1 cellular context compared by ENCODE assay signal in genomic region chr16:70065746-70066658, GRCh38.
TF ChIP-seq lines count a peak whose summit lies in the region.
"Not testable (repeated sequence)": the region's sequence is repeated elsewhere in the genome, so short reads cannot be mapped to it uniquely, and the experiment has no call there.

No MANE protein-coding gene starts in this region.

TF ChIP-seq in HepG2, 621 proteins besides CTCF, POLR2A, EP300 and RAD21 (continued from another document and continues in another):
- TF ChIP-seq GATA4 (IDR thresholded peaks at IDR 0.05; ENCODE audit: borderline replicate concordance, low read depth) = 0 out of 2 replicates have a peak, but pooled peaks have one; percentile 23
- TF ChIP-seq HNRNPLL (IDR thresholded peaks at IDR 0.05; ENCODE audit: low read depth, low read length, poor library complexity, severe bottlenecking) = peak; percentile 92
- TF ChIP-seq, protein P1, sequence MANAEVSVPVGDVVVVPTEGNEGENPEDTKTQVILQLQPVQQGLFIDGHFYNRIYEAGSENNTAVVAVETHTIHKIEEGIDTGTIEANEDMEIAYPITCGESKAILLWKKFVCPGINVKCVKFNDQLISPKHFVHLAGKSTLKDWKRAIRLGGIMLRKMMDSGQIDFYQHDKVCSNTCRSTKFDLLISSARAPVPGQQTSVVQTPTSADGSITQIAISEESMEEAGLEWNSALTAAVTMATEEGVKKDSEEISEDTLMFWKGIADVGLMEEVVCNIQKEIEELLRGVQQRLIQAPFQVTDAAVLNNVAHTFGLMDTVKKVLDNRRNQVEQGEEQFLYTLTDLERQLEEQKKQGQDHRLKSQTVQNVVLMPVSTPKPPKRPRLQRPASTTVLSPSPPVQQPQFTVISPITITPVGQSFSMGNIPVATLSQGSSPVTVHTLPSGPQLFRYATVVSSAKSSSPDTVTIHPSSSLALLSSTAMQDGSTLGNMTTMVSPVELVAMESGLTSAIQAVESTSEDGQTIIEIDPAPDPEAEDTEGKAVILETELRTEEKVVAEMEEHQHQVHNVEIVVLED (CRISPR knock-in tag; IDR thresholded peaks at IDR 0.05; ENCODE audit: borderline replicate concordance) = peak; percentile 84
- 0 out of 2 replicates have a peak, but pooled peaks have one; percentile 46 for TF ChIP-seq MED13 (CRISPR knock-in tag; IDR thresholded peaks at IDR 0.05)
- peak; percentile 62; the same call in 1 of the 2 replicates for TF ChIP-seq DMAP1 (CRISPR knock-in tag; IDR thresholded peaks at IDR 0.05)
- TF ChIP-seq SPEN (CRISPR knock-in tag; IDR thresholded peaks at IDR 0.05; ENCODE audit: low read depth) = peak; percentile 34; the same call in 1 of the 2 replicates
- peak; percentile 45; the same call in 1 of the 2 replicates for TF ChIP-seq KLF6 (CRISPR knock-in tag; IDR thresholded peaks at IDR 0.05)
- TF ChIP-seq MEIS2 (CRISPR knock-in tag; IDR thresholded peaks at IDR 0.05) = peak; percentile 45; the same call in 1 of the 2 replicates
- TF ChIP-seq ZNF547 (CRISPR knock-in tag; IDR thresholded peaks at IDR 0.05) = peak; percentile 47; the same call in 1 of the 2 replicates
- peak; percentile 62; the same call in 1 of the 2 replicates for TF ChIP-seq ZNF563 (CRISPR knock-in tag; IDR thresholded peaks at IDR 0.05)
- 0 out of 2 replicates have a peak, but pooled peaks have one; percentile 22 for TF ChIP-seq REPIN1 (CRISPR knock-in tag; IDR thresholded peaks at IDR 0.05; ENCODE audit: borderline replicate concordance, low read depth)
- TF ChIP-seq HOXA3 (CRISPR knock-in tag; IDR thresholded peaks at IDR 0.05) = 0 out of 2 replicates have a peak, but pooled peaks have one; percentile 18
- peak; percentile 64; the same call in 1 of the 2 replicates for TF ChIP-seq TBX2 (CRISPR knock-in tag; IDR thresholded peaks at IDR 0.05; ENCODE audit: borderline replicate concordance)
- TF ChIP-seq YY1 (IDR thresholded peaks at IDR 0.05; ENCODE audit: insufficient read depth, insufficient replicate concordance, low read depth, low read length) = peak; percentile 30
- TF ChIP-seq, protein P2, sequence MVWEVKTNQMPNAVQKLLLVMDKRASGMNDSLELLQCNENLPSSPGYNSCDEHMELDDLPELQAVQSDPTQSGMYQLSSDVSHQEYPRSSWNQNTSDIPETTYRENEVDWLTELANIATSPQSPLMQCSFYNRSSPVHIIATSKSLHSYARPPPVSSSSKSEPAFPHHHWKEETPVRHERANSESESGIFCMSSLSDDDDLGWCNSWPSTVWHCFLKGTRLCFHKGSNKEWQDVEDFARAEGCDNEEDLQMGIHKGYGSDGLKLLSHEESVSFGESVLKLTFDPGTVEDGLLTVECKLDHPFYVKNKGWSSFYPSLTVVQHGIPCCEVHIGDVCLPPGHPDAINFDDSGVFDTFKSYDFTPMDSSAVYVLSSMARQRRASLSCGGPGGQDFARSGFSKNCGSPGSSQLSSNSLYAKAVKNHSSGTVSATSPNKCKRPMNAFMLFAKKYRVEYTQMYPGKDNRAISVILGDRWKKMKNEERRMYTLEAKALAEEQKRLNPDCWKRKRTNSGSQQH (CRISPR knock-in tag; IDR thresholded peaks at IDR 0.05; ENCODE audit: low read depth) = peak; percentile 79
- 0 out of 2 replicates have a peak, but pooled peaks have one; percentile 14 for TF ChIP-seq IRF2 (CRISPR knock-in tag; IDR thresholded peaks at IDR 0.05)
- TF ChIP-seq GMEB2 (CRISPR knock-in tag; IDR thresholded peaks at IDR 0.05; ENCODE audit: low read depth) = 0 out of 2 replicates have a peak, but pooled peaks have one; percentile 54
- TF ChIP-seq MTA1 (CRISPR knock-in tag; IDR thresholded peaks at IDR 0.05; ENCODE audit: borderline replicate concordance) = peak; percentile 44; the same call in 1 of the 2 replicates
- peak; percentile 54 for TF ChIP-seq TAF1 (CRISPR knock-in tag; IDR thresholded peaks at IDR 0.05)
- TF ChIP-seq, protein P3, sequence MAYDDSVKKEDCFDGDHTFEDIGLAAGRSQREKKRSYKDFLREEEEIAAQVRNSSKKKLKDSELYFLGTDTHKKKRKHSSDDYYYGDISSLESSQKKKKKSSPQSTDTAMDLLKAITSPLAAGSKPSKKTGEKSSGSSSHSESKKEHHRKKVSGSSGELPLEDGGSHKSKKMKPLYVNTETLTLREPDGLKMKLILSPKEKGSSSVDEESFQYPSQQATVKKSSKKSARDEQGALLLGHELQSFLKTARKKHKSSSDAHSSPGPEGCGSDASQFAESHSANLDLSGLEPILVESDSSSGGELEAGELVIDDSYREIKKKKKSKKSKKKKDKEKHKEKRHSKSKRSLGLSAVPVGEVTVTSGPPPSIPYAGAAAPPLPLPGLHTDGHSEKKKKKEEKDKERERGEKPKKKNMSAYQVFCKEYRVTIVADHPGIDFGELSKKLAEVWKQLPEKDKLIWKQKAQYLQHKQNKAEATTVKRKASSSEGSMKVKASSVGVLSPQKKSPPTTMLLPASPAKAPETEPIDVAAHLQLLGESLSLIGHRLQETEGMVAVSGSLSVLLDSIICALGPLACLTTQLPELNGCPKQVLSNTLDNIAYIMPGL (CRISPR knock-in tag; IDR thresholded peaks at IDR 0.05; ENCODE audit: borderline replicate concordance in 1 of 2, low read depth in 1 of 2) = peak; percentile 65 to 85; a peak in 3 of 4 replicates
- TF ChIP-seq NR0B2 (CRISPR knock-in tag; IDR thresholded peaks at IDR 0.05) = 0 out of 2 replicates have a peak, but pooled peaks have one; percentile 19
- peak; percentile 79 for TF ChIP-seq SRY (CRISPR knock-in tag; IDR thresholded peaks at IDR 0.05)
- TF ChIP-seq, protein P4, sequence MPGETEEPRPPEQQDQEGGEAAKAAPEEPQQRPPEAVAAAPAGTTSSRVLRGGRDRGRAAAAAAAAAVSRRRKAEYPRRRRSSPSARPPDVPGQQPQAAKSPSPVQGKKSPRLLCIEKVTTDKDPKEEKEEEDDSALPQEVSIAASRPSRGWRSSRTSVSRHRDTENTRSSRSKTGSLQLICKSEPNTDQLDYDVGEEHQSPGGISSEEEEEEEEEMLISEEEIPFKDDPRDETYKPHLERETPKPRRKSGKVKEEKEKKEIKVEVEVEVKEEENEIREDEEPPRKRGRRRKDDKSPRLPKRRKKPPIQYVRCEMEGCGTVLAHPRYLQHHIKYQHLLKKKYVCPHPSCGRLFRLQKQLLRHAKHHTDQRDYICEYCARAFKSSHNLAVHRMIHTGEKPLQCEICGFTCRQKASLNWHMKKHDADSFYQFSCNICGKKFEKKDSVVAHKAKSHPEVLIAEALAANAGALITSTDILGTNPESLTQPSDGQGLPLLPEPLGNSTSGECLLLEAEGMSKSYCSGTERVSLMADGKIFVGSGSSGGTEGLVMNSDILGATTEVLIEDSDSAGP (CRISPR knock-in tag; IDR thresholded peaks at IDR 0.05; ENCODE audit: borderline replicate concordance) = peak; percentile 66; the same call in 1 of the 2 replicates
- 0 out of 2 replicates have a peak, but pooled peaks have one; percentile 55 for TF ChIP-seq KLF11 (CRISPR knock-in tag; IDR thresholded peaks at IDR 0.05)
- TF ChIP-seq, protein P5, sequence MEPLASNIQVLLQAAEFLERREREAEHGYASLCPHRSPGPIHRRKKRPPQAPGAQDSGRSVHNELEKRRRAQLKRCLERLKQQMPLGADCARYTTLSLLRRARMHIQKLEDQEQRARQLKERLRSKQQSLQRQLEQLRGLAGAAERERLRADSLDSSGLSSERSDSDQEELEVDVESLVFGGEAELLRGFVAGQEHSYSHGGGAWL (CRISPR knock-in tag; IDR thresholded peaks at IDR 0.05) = peak; percentile 72; the same call in 1 of the 2 replicates
- peak; percentile 32; the same call in 1 of the 2 replicates for TF ChIP-seq TFDP1 (CRISPR knock-in tag; IDR thresholded peaks at IDR 0.05; ENCODE audit: borderline replicate concordance)
- TF ChIP-seq, protein P6, sequence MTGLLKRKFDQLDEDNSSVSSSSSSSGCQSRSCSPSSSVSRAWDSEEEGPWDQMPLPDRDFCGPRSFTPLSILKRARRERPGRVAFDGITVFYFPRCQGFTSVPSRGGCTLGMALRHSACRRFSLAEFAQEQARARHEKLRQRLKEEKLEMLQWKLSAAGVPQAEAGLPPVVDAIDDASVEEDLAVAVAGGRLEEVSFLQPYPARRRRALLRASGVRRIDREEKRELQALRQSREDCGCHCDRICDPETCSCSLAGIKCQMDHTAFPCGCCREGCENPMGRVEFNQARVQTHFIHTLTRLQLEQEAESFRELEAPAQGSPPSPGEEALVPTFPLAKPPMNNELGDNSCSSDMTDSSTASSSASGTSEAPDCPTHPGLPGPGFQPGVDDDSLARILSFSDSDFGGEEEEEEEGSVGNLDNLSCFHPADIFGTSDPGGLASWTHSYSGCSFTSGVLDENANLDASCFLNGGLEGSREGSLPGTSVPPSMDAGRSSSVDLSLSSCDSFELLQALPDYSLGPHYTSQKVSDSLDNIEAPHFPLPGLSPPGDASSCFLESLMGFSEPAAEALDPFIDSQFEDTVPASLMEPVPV (CRISPR knock-in tag; IDR thresholded peaks at IDR 0.05) = 0 out of 2 replicates have a peak, but pooled peaks have one; percentile 54
- 0 out of 2 replicates have a peak, but pooled peaks have one; percentile 25 for TF ChIP-seq ZNF430 (CRISPR knock-in tag; IDR thresholded peaks at IDR 0.05)
- TF ChIP-seq KDM5B (CRISPR knock-in tag; IDR thresholded peaks at IDR 0.05; ENCODE audit: borderline replicate concordance) = 0 out of 2 replicates have a peak, but pooled peaks have one; percentile 68
- TF ChIP-seq SAP130 (CRISPR knock-in tag; IDR thresholded peaks at IDR 0.05; ENCODE audit: low read depth) = peak; percentile 86
- TF ChIP-seq IKZF4 (CRISPR knock-in tag; IDR thresholded peaks at IDR 0.05; ENCODE audit: borderline replicate concordance, low read depth, not compliant biosample characterization) = peak; percentile 40
- peak; percentile 81 for TF ChIP-seq BHLHE40 (IDR thresholded peaks at IDR 0.05; ENCODE audit: low read length)
- TF ChIP-seq ARHGAP35 (CRISPR knock-in tag; IDR thresholded peaks at IDR 0.05; ENCODE audit: borderline replicate concordance) = 0 out of 2 replicates have a peak, but pooled peaks have one; percentile 34
- TF ChIP-seq ZFP90 (CRISPR knock-in tag; IDR thresholded peaks at IDR 0.05; ENCODE audit: borderline replicate concordance) = 0 out of 2 replicates have a peak, but pooled peaks have one; percentile 46
- TF ChIP-seq HDAC1 (CRISPR knock-in tag; IDR thresholded peaks at IDR 0.05) = peak; percentile 75
- 0 out of 2 replicates have a peak, but pooled peaks have one; percentile 10 for TF ChIP-seq ERF (CRISPR knock-in tag; IDR thresholded peaks at IDR 0.05)
- peak; percentile 52; the same call in 1 of the 2 replicates for TF ChIP-seq ZSCAN21 (CRISPR knock-in tag; IDR thresholded peaks at IDR 0.05; ENCODE audit: borderline replicate concordance)
- peak; percentile 63 for TF ChIP-seq TARDBP (CRISPR knock-in tag; IDR thresholded peaks at IDR 0.05)
- TF ChIP-seq HNRNPK (IDR thresholded peaks at IDR 0.05; ENCODE audit: low read depth, low read length, poor library complexity, severe bottlenecking) = peak; percentile 47
- TF ChIP-seq ATF7 (IDR thresholded peaks at IDR 0.05) = peak; percentile 63
- TF ChIP-seq ATF7 (CRISPR knock-in tag; IDR thresholded peaks at IDR 0.05) = not testable (repeated sequence)
- peak; percentile 62; the same call in 1 of the 2 replicates for TF ChIP-seq ZNF567 (CRISPR knock-in tag; IDR thresholded peaks at IDR 0.05; ENCODE audit: borderline replicate concordance)
- peak; percentile 45; the same call in 1 of the 3 replicates for TF ChIP-seq MXI1 (IDR thresholded peaks at IDR 0.05; ENCODE audit: borderline replicate concordance, low read depth, low read length)
- TF ChIP-seq, protein P7, sequence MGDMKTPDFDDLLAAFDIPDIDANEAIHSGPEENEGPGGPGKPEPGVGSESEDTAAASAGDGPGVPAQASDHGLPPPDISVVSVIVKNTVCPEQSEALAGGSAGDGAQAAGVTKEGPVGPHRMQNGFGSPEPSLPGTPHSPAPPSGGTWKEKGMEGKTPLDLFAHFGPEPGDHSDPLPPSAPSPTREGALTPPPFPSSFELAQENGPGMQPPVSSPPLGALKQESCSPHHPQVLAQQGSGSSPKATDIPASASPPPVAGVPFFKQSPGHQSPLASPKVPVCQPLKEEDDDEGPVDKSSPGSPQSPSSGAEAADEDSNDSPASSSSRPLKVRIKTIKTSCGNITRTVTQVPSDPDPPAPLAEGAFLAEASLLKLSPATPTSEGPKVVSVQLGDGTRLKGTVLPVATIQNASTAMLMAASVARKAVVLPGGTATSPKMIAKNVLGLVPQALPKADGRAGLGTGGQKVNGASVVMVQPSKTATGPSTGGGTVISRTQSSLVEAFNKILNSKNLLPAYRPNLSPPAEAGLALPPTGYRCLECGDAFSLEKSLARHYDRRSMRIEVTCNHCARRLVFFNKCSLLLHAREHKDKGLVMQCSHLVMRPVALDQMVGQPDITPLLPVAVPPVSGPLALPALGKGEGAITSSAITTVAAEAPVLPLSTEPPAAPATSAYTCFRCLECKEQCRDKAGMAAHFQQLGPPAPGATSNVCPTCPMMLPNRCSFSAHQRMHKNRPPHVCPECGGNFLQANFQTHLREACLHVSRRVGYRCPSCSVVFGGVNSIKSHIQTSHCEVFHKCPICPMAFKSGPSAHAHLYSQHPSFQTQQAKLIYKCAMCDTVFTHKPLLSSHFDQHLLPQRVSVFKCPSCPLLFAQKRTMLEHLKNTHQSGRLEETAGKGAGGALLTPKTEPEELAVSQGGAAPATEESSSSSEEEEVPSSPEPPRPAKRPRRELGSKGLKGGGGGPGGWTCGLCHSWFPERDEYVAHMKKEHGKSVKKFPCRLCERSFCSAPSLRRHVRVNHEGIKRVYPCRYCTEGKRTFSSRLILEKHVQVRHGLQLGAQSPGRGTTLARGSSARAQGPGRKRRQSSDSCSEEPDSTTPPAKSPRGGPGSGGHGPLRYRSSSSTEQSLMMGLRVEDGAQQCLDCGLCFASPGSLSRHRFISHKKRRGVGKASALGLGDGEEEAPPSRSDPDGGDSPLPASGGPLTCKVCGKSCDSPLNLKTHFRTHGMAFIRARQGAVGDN (CRISPR knock-in tag; IDR thresholded peaks at IDR 0.05) = peak; percentile 76
- peak; percentile 96 for TF ChIP-seq ZEB1 (IDR thresholded peaks at IDR 0.05; ENCODE audit: insufficient replicate concordance, low read depth)
